12 cellular contexts compared by ENCODE assay signal in genomic region chr3:154430014-154430413, GRCh38. TPM values are rescaled to one million over a fixed set of nuclear protein-coding genes. Genes with fewer than 3 reads are reported as not detected.
DNase-seq lines count a peak whose midpoint lies in the region; ATAC-seq, FAIRE-seq and TF ChIP-seq lines count a peak whose summit lies in the region.
"Had no signal": no experiment of that assay in that cellular context is flagged by ENCODE, and none has a peak within 500 bp of the region (broad histone marks: within the 10 kb centered on the region; RNA-seq: fewer than 3 reads in every experiment).

Gene GPR149 (minus strand): TSS chr3:154430190. CDS start chr3:154429615, 575 bp downstream.

- H3K4me3 ChIP-seq in HepG2 (replicated peaks in 1 of 3; ENCODE audit: insufficient read depth in 1 of 3, low read depth in 2 of 3, low read length in 3 of 3) (no peak within 1 kb of the TSS), right lobe of liver (no peak within 1 kb of the TSS), bronchial epithelial cell (ENCODE audit: low read depth, low read length) (no peak within 1 kb of the TSS), mesendoderm (ENCODE audit: low read length) (no peak within 1 kb of the TSS), OCI-LY7 (ENCODE audit: low read depth, low read length, poor library complexity, severe bottlenecking) (no peak within 1 kb of the TSS)

- CTCF ChIA-PET in HepG2 (lab: Yijun Ruan, JAX; ENCODE audit: low intra/inter-chr PET ratio, low total read pairs) (no interaction called here), OCI-LY7 (lab: Charles Lee; ENCODE audit: unreplicated experiment) (no interaction called here)

- peak within 1 kb of the TSS; percentile 80 for H3K56ac ChIP-seq in mesendoderm (ENCODE audit: low read length)

- H3K4me2 ChIP-seq in HepG2 (ENCODE audit: low read depth, low read length) (no peak within 1 kb of the TSS), mesendoderm (ENCODE audit: low read length) (peak within 1 kb of the TSS; percentile 38), OCI-LY7 (ENCODE audit: low read length) (no peak within 1 kb of the TSS)
- H3K4me2 ChIP-seq: KMS-11 had no signal

- intact Hi-C loops in HepG2 (cut with micrococcal nuclease; ENCODE audit: unreplicated experiment), result no loop called here
- intact Hi-C loops in right lobe of liver (cut with DNase I), result no loop called here
- intact Hi-C loops in OCI-LY7 (cut with micrococcal nuclease; ENCODE audit: unreplicated experiment), result no loop called here

- no TSS peak for BruUV-seq in HepG2 (replicated peaks; lab: Mats Ljungman, UMichigan)
- no TSS peak for BruUV-seq in OCI-LY7 (replicated peaks; lab: Mats Ljungman, UMichigan)

- POLR2A ChIA-PET in HepG2 (lab: Yijun Ruan, JAX) (no interaction called here), OCI-LY7 (lab: Charles Lee) (interaction anchor here (0.6 kb wide), 1 partner anchor 904 kb away, joined by 3 read pairs; no protein-coding TSS in a partner anchor)

- TF ChIP-seq POLR2A in HepG2 (IDR thresholded peaks at IDR 0.05; ENCODE audit: insufficient read depth in 1 of 2, low read depth in 2 of 2, low read length in 2 of 2), result no peak
- no peak for TF ChIP-seq POLR2A in right lobe of liver (IDR thresholded peaks at IDR 0.05)

- H3K23ac ChIP-seq in mesendoderm (ENCODE audit: low read length), result no peak within 1 kb of the TSS

- H3K9ac ChIP-seq in HepG2 (ENCODE audit: insufficient read depth, low read depth, low read length), result no peak within 1 kb of the TSS
- no peak within 1 kb of the TSS for H3K9ac ChIP-seq in mesendoderm (ENCODE audit: low read length)
- H3K9ac ChIP-seq: KMS-11 had no signal

- H3K4me1 ChIP-seq in HepG2 (ENCODE audit: insufficient read depth, low read length) (no peaks in the 10 kb centered on the region), right lobe of liver (no peaks in the 10 kb centered on the region), mesendoderm (ENCODE audit: control insufficient read depth, low read depth, low read length) (no peaks in the 10 kb centered on the region), OCI-LY7 (ENCODE audit: insufficient read depth, low read length, poor library complexity, severe bottlenecking) (no peaks in the 10 kb centered on the region)
- H3K4me1 ChIP-seq: upper lobe of right lung had no signal

- TF ChIP-seq EP300 in HepG2 (IDR thresholded peaks at IDR 0.05; ENCODE audit: low read depth in 2 of 2, low read length in 2 of 2) (no peak), HepG2 (CRISPR knock-in tag; IDR thresholded peaks at IDR 0.05; ENCODE audit: borderline replicate concordance) (no peak)

- H3K27me3 ChIP-seq in HepG2 (ENCODE audit: control insufficient read depth in 1 of 2, insufficient read depth in 2 of 2, low read length in 2 of 2) (peaks cover 0 to 16% of the 10 kb centered on the region in 2 experiments; a peak in 1 of 5 replicates), right lobe of liver (peaks cover 0 to 12% of the 10 kb centered on the region in 2 donors), bronchial epithelial cell (ENCODE audit: control insufficient read depth, insufficient read depth, low read length) (peaks cover 20% of the 10 kb centered on the region), mesendoderm (ENCODE audit: insufficient read depth, low read length, poor library complexity) (peaks cover 5% of the 10 kb centered on the region)

- no peaks in the 10 kb centered on the region for H3K36me3 ChIP-seq in HepG2 (replicated peaks in 1 of 2; ENCODE audit: control insufficient read depth in 1 of 2, insufficient read depth in 2 of 2, low read length in 2 of 2)
- H3K36me3 ChIP-seq in right lobe of liver, result no peaks in the 10 kb centered on the region
- H3K36me3 ChIP-seq in bronchial epithelial cell (ENCODE audit: control insufficient read depth, insufficient read depth, low read length), result no peaks in the 10 kb centered on the region
- no peaks in the 10 kb centered on the region for H3K36me3 ChIP-seq in mesendoderm (ENCODE audit: control insufficient read depth, insufficient read depth, low read length)
- H3K36me3 ChIP-seq in OCI-LY7 (ENCODE audit: insufficient read depth, low read length), result no peaks in the 10 kb centered on the region
- H3K36me3 ChIP-seq: gastroesophageal sphincter, upper lobe of right lung had no signal

- no peak for FAIRE-seq in HepG2 (lab: Jason Lieb, UNC)
- FAIRE-seq in bronchial epithelial cell (lab: Jason Lieb, UNC), result no peak

- no peak within 1 kb of the TSS for H3K27ac ChIP-seq in HepG2 (ENCODE audit: extremely low read length, insufficient read depth, low read length)
- no peak within 1 kb of the TSS for H3K27ac ChIP-seq in right lobe of liver
- no peak within 1 kb of the TSS for H3K27ac ChIP-seq in mesendoderm (ENCODE audit: low read depth, low read length)
- H3K27ac ChIP-seq in OCI-LY7 (ENCODE audit: low read depth, low read length, poor library complexity, severe bottlenecking), result no peak within 1 kb of the TSS
- H3K27ac ChIP-seq: gastroesophageal sphincter, KMS-11, upper lobe of right lung had no signal

- TF ChIP-seq CTCF in HepG2 (CRISPR knock-in tag; IDR thresholded peaks at IDR 0.05), result no peak
- TF ChIP-seq CTCF in right lobe of liver (IDR thresholded peaks at IDR 0.05), result no peak
- TF ChIP-seq CTCF in bronchial epithelial cell (IDR thresholded peaks at IDR 0.05; ENCODE audit: insufficient read depth, low read length, severe bottlenecking), result peak; percentile 8
- no peak for TF ChIP-seq CTCF in OCI-LY7 (conservative IDR thresholded peaks at IDR 0.05; ENCODE audit: low read length)

- no peak within 1 kb of the TSS for H3K4ac ChIP-seq in mesendoderm (ENCODE audit: low read depth, low read length)

- no peak within 1 kb of the TSS for H2AK5ac ChIP-seq in mesendoderm (ENCODE audit: low read length)

- in situ Hi-C loops in HepG2 (cut with HindIII; ENCODE audit: extremely low pct_ligation_motif_present, low pct_unique_long_range_greater_than_20kb), result no loop called here

- no peak within 1 kb of the TSS for H4K5ac ChIP-seq in mesendoderm (ENCODE audit: low read length)

- no peak within 1 kb of the TSS for H3K18ac ChIP-seq in mesendoderm (ENCODE audit: low read length)

- H3K9me3 ChIP-seq in HepG2 (ENCODE audit: low read length) (no peaks in the 10 kb centered on the region), right lobe of liver (no peaks in the 10 kb centered on the region), OCI-LY7 (ENCODE audit: low read length) (no peaks in the 10 kb centered on the region)
- H3K9me3 ChIP-seq: gastroesophageal sphincter, upper lobe of right lung had no signal

- no peaks in the 10 kb centered on the region for H4K20me1 ChIP-seq in HepG2 (ENCODE audit: insufficient read depth, low read length)
- H4K20me1 ChIP-seq in OCI-LY7 (ENCODE audit: insufficient read depth, low read length), result no peaks in the 10 kb centered on the region

- H3K79me2 ChIP-seq in HepG2 (ENCODE audit: insufficient read depth, low read length) (no peaks in the 10 kb centered on the region), mesendoderm (ENCODE audit: control insufficient read depth, insufficient read depth, low read length) (no peaks in the 10 kb centered on the region), OCI-LY7 (ENCODE audit: insufficient read depth, low read depth, low read length) (no peaks in the 10 kb centered on the region)

- no peak within 1 kb of the TSS for H2BK15ac ChIP-seq in mesendoderm (replicated peaks; ENCODE audit: low read depth)

- peak within 1 kb of the TSS; percentile 42 for H2AFZ ChIP-seq in HepG2 (ENCODE audit: low read length)
- H2AFZ ChIP-seq in OCI-LY7 (ENCODE audit: low read length), result no peak within 1 kb of the TSS

- ATAC-seq in HepG2 (peak; percentile 57; the same call in 2 of the 3 replicates), right lobe of liver (no peak)
- ATAC-seq: gastroesophageal sphincter, upper lobe of right lung had no signal

- no peak for TF ChIP-seq RAD21 in HepG2 (CRISPR knock-in tag; IDR thresholded peaks at IDR 0.05)

- H3K9me2 ChIP-seq in OCI-LY7 (ENCODE audit: insufficient read depth, low read length), result no peaks in the 10 kb centered on the region

- H2BK120ac ChIP-seq in mesendoderm (ENCODE audit: low read depth, low read length), result no peak within 1 kb of the TSS

- H3K79me1 ChIP-seq in mesendoderm (ENCODE audit: low read length), result no peaks in the 10 kb centered on the region

- no peak for DNase-seq in HepG2 (ENCODE audit: low spot score)
- no peak for DNase-seq in right lobe of liver
- peak; percentile 53 for DNase-seq in bronchial epithelial cell (ENCODE audit: low read depth)
- DNase-seq in mesendoderm, result peak; percentile 80
- DNase-seq in NCI-H345 (lab: John Stamatoyannopoulos, UW), result no peak
- no peak for DNase-seq in AG08395 (ENCODE audit: low spot score)
- DNase-seq in OCI-LY7 (ENCODE audit: low spot score), result no peak
- no peak for DNase-seq in T1000 (lab: John Stamatoyannopoulos, UW)
- DNase-seq: upper lobe of right lung had no signal

- no peak within 1 kb of the TSS for H4K8ac ChIP-seq in mesendoderm (ENCODE audit: low read depth, low read length)

- 15% methylated on average over 7 of the region's 7 CpGs for WGBS in HepG2 (ENCODE audit: low lambda C conversion rate)
- 18% methylated on average over 7 of the region's 7 CpGs for WGBS in right lobe of liver (ENCODE audit: insufficient coverage, low coverage, low lambda C conversion rate, missing lambda C conversion rate)
- no CpG with 5 or more reads among the region's 7 CpGs for WGBS in mesendoderm (ENCODE audit: extremely low coverage, insufficient coverage, low lambda C conversion rate)

- no peak within 1 kb of the TSS for H2BK5ac ChIP-seq in mesendoderm (ENCODE audit: low read length)

RNA-seq across cellular contexts. Expression of gene GPR149, which starts in this region (rescaled TPM):
- total RNA-seq in HepG2 (2016; rRNA removed; fragmentation: Illumina TruSeq; extraction: Trizol) (not detected in 2 replicates), right lobe of liver (not detected), bronchial epithelial cell (not detected in 2 replicates), OCI-LY7 (2022) (not detected in 2 replicates)
- not detected in 2 replicates for total RNA-seq in HepG2 (2016; cell fraction: cytosol; rRNA removed; fragmentation: Illumina TruSeq; extraction: Trizol; ENCODE audit: low read depth)
- not detected in 2 replicates for total RNA-seq in HepG2 (2016; cell fraction: insoluble cytoplasmic fraction; rRNA removed; fragmentation: Illumina TruSeq; extraction: Trizol)
- not detected in 2 replicates for total RNA-seq in HepG2 (2016; cell fraction: membrane; rRNA removed; fragmentation: Illumina TruSeq; extraction: Trizol)
- not detected in 2 replicates for total RNA-seq in HepG2 (2016; cell fraction: nucleus; rRNA removed; fragmentation: Illumina TruSeq; extraction: Trizol)
- polyA plus RNA-seq in HepG2 (2011; rRNA removed), result not detected in 2 replicates
- polyA plus RNA-seq in HepG2 (2011; cell fraction: cytosol; rRNA removed), result not detected in 2 replicates
- polyA plus RNA-seq in HepG2 (2011; cell fraction: nucleus; rRNA removed), result not detected in 2 replicates
- not detected in 2 replicates for polyA plus RNA-seq in HepG2 (2012)
- polyA plus RNA-seq in HepG2 (2016; cell fraction: cytosol; fragmentation: Illumina TruSeq; extraction: Trizol; ENCODE audit: low read depth), result not detected in 2 replicates
- not detected in 2 replicates for polyA plus RNA-seq in HepG2 (2016; cell fraction: insoluble cytoplasmic fraction; fragmentation: Illumina TruSeq; extraction: Trizol; ENCODE audit: low read depth)
- polyA plus RNA-seq in HepG2 (2016; cell fraction: membrane; fragmentation: Illumina TruSeq; extraction: Trizol; ENCODE audit: low read depth), result not detected in 2 replicates
- not detected in 2 replicates for polyA plus RNA-seq in HepG2 (2016; cell fraction: nucleus; fragmentation: Illumina TruSeq; extraction: Trizol; ENCODE audit: insufficient read depth, low read depth)
- polyA minus RNA-seq in HepG2 (2011; rRNA and poly(A)+ RNA removed; ENCODE audit: low replicate concordance), result not detected in 2 replicates
- polyA minus RNA-seq in HepG2 (2011; cell fraction: cytosol; rRNA and poly(A)+ RNA removed), result not detected in 2 replicates
- polyA minus RNA-seq in HepG2 (2011; cell fraction: nucleus; rRNA and poly(A)+ RNA removed), result not detected in 2 replicates
- not detected for polyA plus RNA-seq in mesendoderm (2013, experiment 1 of 2)
- polyA plus RNA-seq in mesendoderm (2013, experiment 2 of 2), result not detected
- not detected in 2 replicates for total RNA-seq in OCI-LY7 (2014; rRNA removed; shearing (Covaris generic))
- total RNA-seq: gastroesophageal sphincter, upper lobe of right lung had no signal
- polyA plus RNA-seq: BJ had no signal

Comparison
In these comparisons a context has a peak if more than half of its experiments do, and no peak if none do; other contexts are left out.
1. Peak in ATAC-seq in HepG2; RNA of the gene not detected or under 1 TPM.
2. Peak in DNase-seq in bronchial epithelial cell; RNA of the gene not detected or under 1 TPM.